15 cellular contexts compared by ENCODE assay signal in genomic region chr12:38144601-38145436, GRCh38.
"Had no signal": no experiment of that assay in that cellular context is flagged by ENCODE, and none has a peak within 500 bp of the region (broad histone marks: within the 10 kb centered on the region; RNA-seq: fewer than 3 reads in every experiment).

No MANE protein-coding gene starts in this region.

- DNase-seq: activated CD4-positive, alpha-beta T cell treated with anti-CD3 and anti-CD28 coated beads, Interleukin-2, amount 50 U/mL, for 4 hours; activated effector memory CD4-positive, alpha-beta T cell treated with Interleukin-2 at 50 U/mL for 16 hours; activated T-cell treated with anti-CD3 and anti-CD28 coated beads, Interleukin-2, amount 50 U/mL, for 1 hour; amniotic stem cell; body of pancreas; effector memory CD4-positive, alpha-beta T cell; left cardiac atrium; lower lobe of right lung; naive B cell; stomach had no signal

- H3K4me1 ChIP-seq: body of pancreas, lower lobe of right lung, stomach had no signal

- H3K27ac ChIP-seq: body of pancreas, epithelial cell of prostate, lower lobe of right lung, skin epidermis, thoracic aorta had no signal

- ATAC-seq: activated CD4-positive, CD25-positive, alpha-beta regulatory T cell treated with anti-CD3 and anti-CD28 coated beads, Interleukin-2, amount 50 U/mL, for 24 hours; activated naive CD4-positive, alpha-beta T cell treated with anti-CD3 and anti-CD28 coated beads, Interleukin-2, amount 50 U/mL, for 72 hours; body of pancreas; left cardiac atrium; lower lobe of right lung had no signal

- H3K4me3 ChIP-seq: body of pancreas, lower lobe of right lung, skin epidermis, stomach, thoracic aorta had no signal

- H3K9me3 ChIP-seq: thoracic aorta had no signal
